Comparison of ENCODE assay signal across 18 cellular contexts in the genomic region with DNA sequence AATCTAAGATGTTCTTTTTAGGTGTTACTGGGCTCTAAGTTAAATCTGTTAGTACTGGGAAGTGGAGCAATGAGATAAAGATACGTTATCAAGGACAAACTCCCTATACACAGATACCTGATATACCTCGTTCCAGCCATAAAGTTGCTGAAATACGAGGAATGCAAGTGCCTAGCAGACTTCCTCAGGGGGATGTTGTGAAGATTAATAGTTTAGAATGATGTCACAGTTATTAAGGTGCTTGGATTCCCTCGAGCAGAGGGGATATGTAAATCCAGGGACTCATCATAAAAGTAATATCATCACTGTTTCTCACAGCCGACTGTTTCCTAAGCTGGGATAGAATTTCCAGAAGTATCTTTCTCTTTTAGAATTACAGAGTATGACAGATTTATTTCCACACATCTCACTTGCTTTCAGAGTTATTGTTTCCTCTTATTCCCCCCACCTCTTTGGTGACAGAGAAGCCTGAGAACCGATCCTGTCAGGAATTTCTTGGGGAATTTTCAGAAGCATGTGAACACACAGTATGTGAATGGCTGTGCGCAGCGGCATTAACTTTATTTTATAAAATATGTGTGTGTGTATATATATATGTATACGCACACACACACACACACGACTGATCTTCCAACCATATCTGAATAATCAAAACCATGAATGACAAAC.
"Had no signal": no experiment of that assay in that cellular context is flagged by ENCODE, and none has a peak within 500 bp of the region (broad histone marks: within the 10 kb centered on the region; RNA-seq: fewer than 3 reads in every experiment).

No MANE protein-coding gene starts in this region.

- ATAC-seq: left cardiac atrium; left ventricle myocardium superior; natural killer cell treated with Interleukin-12 subunit alpha and Interleukin-12 subunit beta and Interleukin-15 and Interleukin-18, amount 100 ng/mL, for 72 hours; right cardiac atrium; stimulated activated memory B cell treated with anti-CD40 and anti-IgM and Interleukin-4, amounts not matched to agents 10 μg/mL and 1 μg/mL and 100 μg/mL, for 72 hours had no signal

- FAIRE-seq: kidney had no signal

- H3K27ac ChIP-seq: esophagus squamous epithelium, neutrophil, spleen, transverse colon had no signal

- H3K9me3 ChIP-seq: esophagus squamous epithelium, neutrophil, spleen, transverse colon had no signal

- H3K36me3 ChIP-seq: esophagus squamous epithelium, neutrophil, spleen, transverse colon had no signal

- DNase-seq: esophagus squamous epithelium; foreskin fibroblast; immature natural killer cell; kidney; left cardiac atrium; left ventricle myocardium superior; mesenchymal stem cell; midbrain; right cardiac atrium; spleen; stimulated activated CD4-positive, alpha-beta T cell treated with anti-CD3 and anti-CD28 coated beads, Interleukin-15, amount 100 ng/mL, for 24 hours; stimulated activated CD4-positive, alpha-beta T cell treated with anti-CD3 and anti-CD28 coated beads, Interleukin-1b, Interleukin-23, amount 100 ng/mL, for 48 hours; stimulated activated CD4-positive, alpha-beta T cell treated with anti-CD3 and anti-CD28 coated beads, Interleukin-4, amount 100 ng/mL, for 24 hours; transverse colon had no signal

- H3K27me3 ChIP-seq: transverse colon had no signal

- H3K4me3 ChIP-seq: esophagus squamous epithelium, lung, spleen, transverse colon had no signal
